In genomic region chr3:178950676-178951075, GRCh38 we compare ENCODE assay signal across 18 cellular contexts.
DNase-seq lines count a peak whose midpoint lies in the region; ATAC-seq lines count a peak whose summit lies in the region.
"Had no signal": no experiment of that assay in that cellular context is flagged by ENCODE, and none has a peak within 500 bp of the region (broad histone marks: within the 10 kb centered on the region; RNA-seq: fewer than 3 reads in every experiment).

No MANE protein-coding gene starts in this region.

- peak; percentile 37 for DNase-seq in activated CD4-positive, alpha-beta T cell treated with anti-CD3 and anti-CD28 coated beads for 48 hours
- no peak for DNase-seq in activated CD4-positive, alpha-beta T cell treated with anti-CD3 and anti-CD28 coated beads, Interleukin-2, amount 10 ng/mL, durations not matched to agents 7 days and 5 days
- DNase-seq in EH (ENCODE audit: low read depth): peak; percentile 14
- peak; percentile 28 for DNase-seq in activated naive CD8-positive, alpha-beta T cell treated with anti-CD3 and anti-CD28 coated beads for 36 hours
- peak; percentile 37 for DNase-seq in glomerular endothelial cell (ENCODE audit: extremely low read depth, low read depth, low spot score)
- DNase-seq in 8988T: no peak
- DNase-seq in T-helper 17 cell: no peak
- DNase-seq: activated gamma-delta T cell, anterior cingulate cortex, cerebellar nuclear complex, Kasumi-1, NCI-H1417, NCI-H69, SHP77, substantia nigra had no signal

- H3K27ac Mint-ChIP-seq in activated CD4-positive, alpha-beta T cell treated with anti-CD3 and anti-CD28 coated beads, Interleukin-2, amount 10 ng/mL, durations not matched to agents 7 days and 5 days: no peak overlapping the region
- no peak overlapping the region for H3K27ac Mint-ChIP-seq in activated naive CD8-positive, alpha-beta T cell treated with anti-CD3 and anti-CD28 coated beads for 36 hours
- no peak overlapping the region for H3K27ac Mint-ChIP-seq in T-helper 17 cell
- H3K27ac Mint-ChIP-seq: GM23338 had no signal

- no peaks in the 10 kb centered on the region for H3K4me1 Mint-ChIP-seq in activated CD4-positive, alpha-beta T cell treated with anti-CD3 and anti-CD28 coated beads, Interleukin-2, amount 10 ng/mL, durations not matched to agents 7 days and 5 days
- peaks cover 6% of the 10 kb centered on the region for H3K4me1 Mint-ChIP-seq in activated naive CD8-positive, alpha-beta T cell treated with anti-CD3 and anti-CD28 coated beads for 36 hours
- no peaks in the 10 kb centered on the region for H3K4me1 Mint-ChIP-seq in T-helper 17 cell
- H3K4me1 Mint-ChIP-seq: GM23338 had no signal

- H3K9me3 ChIP-seq in T-helper 17 cell (ENCODE audit: control insufficient read depth, low read length, poor library complexity, severe bottlenecking): peaks cover 3% of the 10 kb centered on the region

- CTCF ChIA-PET in activated CD4-positive, alpha-beta T cell treated with anti-CD3 and anti-CD28 coated beads, Interleukin-2, amount 10 ng/mL, durations not matched to agents 7 days and 5 days (lab: Charles Lee): no interaction called here

- no peaks in the 10 kb centered on the region for H3K36me3 Mint-ChIP-seq in activated CD4-positive, alpha-beta T cell treated with anti-CD3 and anti-CD28 coated beads, Interleukin-2, amount 10 ng/mL, durations not matched to agents 7 days and 5 days (ENCODE audit: low read depth)
- H3K36me3 Mint-ChIP-seq in activated naive CD8-positive, alpha-beta T cell treated with anti-CD3 and anti-CD28 coated beads for 36 hours: peaks cover 10% of the 10 kb centered on the region
- H3K36me3 Mint-ChIP-seq in T-helper 17 cell (ENCODE audit: low read depth): no peaks in the 10 kb centered on the region

- H3K4me3 Mint-ChIP-seq in activated CD4-positive, alpha-beta T cell treated with anti-CD3 and anti-CD28 coated beads, Interleukin-2, amount 10 ng/mL, durations not matched to agents 7 days and 5 days: no peak overlapping the region
- no peak overlapping the region for H3K4me3 Mint-ChIP-seq in activated naive CD8-positive, alpha-beta T cell treated with anti-CD3 and anti-CD28 coated beads for 36 hours
- H3K4me3 Mint-ChIP-seq in T-helper 17 cell: no peak overlapping the region
- H3K4me3 Mint-ChIP-seq: GM23338 had no signal

- peaks cover 10% of the 10 kb centered on the region for H3K9me3 Mint-ChIP-seq in activated CD4-positive, alpha-beta T cell treated with anti-CD3 and anti-CD28 coated beads, Interleukin-2, amount 10 ng/mL, durations not matched to agents 7 days and 5 days
- H3K9me3 Mint-ChIP-seq in activated naive CD8-positive, alpha-beta T cell treated with anti-CD3 and anti-CD28 coated beads for 36 hours: peaks cover 15% of the 10 kb centered on the region
- H3K9me3 Mint-ChIP-seq: GM23338 had no signal

- H3K27me3 Mint-ChIP-seq in activated CD4-positive, alpha-beta T cell treated with anti-CD3 and anti-CD28 coated beads, Interleukin-2, amount 10 ng/mL, durations not matched to agents 7 days and 5 days: no peaks in the 10 kb centered on the region
- no peaks in the 10 kb centered on the region for H3K27me3 Mint-ChIP-seq in activated naive CD8-positive, alpha-beta T cell treated with anti-CD3 and anti-CD28 coated beads for 36 hours
- H3K27me3 Mint-ChIP-seq in T-helper 17 cell: no peaks in the 10 kb centered on the region

- POLR2A ChIA-PET in activated CD4-positive, alpha-beta T cell treated with anti-CD3 and anti-CD28 coated beads, Interleukin-2, amount 10 ng/mL, durations not matched to agents 7 days and 5 days (lab: Charles Lee): no interaction called here

- ATAC-seq in GM21529 (IDR thresholded peaks at IDR 0.05; ENCODE audit: unreplicated experiment): no peak
- no peak for ATAC-seq in T-helper 17 cell
- ATAC-seq: GM23338, sciatic nerve had no signal

Comparison
In these comparisons a context has a peak if more than half of its experiments do, and no peak if none do; other contexts are left out.
1. DNase-seq: peak in activated CD4-positive, alpha-beta T cell treated with anti-CD3 and anti-CD28 coated beads for 48 hours (single experiment), EH (single experiment), activated naive CD8-positive, alpha-beta T cell treated with anti-CD3 and anti-CD28 coated beads for 36 hours (single experiment) and glomerular endothelial cell (single experiment); none in activated CD4-positive, alpha-beta T cell treated with anti-CD3 and anti-CD28 coated beads, Interleukin-2, amount 10 ng/mL, durations not matched to agents 7 days and 5 days (single experiment), 8988T (single experiment) and T-helper 17 cell (0 of 3).